ENCODE assay signal across 16 cellular contexts in the genomic region with DNA sequence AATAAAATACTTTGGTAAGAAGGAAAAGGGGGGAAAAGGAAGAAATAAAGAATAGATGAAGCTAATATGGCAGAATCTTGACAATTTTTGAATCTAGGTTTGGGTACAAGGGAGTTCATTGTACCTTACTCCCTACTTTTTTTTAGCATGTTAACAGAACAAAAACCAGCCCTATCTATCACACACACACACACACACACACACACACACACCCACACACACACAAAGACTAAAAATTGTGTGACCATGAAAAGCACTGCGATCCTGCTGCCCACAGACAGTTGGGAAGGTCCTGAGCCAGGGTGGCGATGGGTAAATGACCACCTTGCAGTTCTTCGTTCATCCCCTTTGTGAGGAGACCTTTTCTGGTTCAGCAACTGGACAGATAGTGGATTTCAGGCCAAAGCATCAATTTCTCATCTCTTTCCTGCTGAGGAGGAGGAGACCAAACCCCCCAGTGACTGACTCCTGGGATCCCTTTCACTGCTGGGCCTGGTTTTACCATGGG.
DNase-seq lines count a peak whose midpoint lies in the region; ATAC-seq, FAIRE-seq and TF ChIP-seq lines count a peak whose summit lies in the region.
"Had no signal": no experiment of that assay in that cellular context is flagged by ENCODE, and none has a peak within 500 bp of the region (broad histone marks: within the 10 kb centered on the region; RNA-seq: fewer than 3 reads in every experiment).

No MANE protein-coding gene starts in this region.

- no peaks in the 10 kb centered on the region for H3K27me3 ChIP-seq in SJSA1 (replicated peaks)
- no peaks in the 10 kb centered on the region for H3K27me3 ChIP-seq in foreskin keratinocyte
- no peaks in the 10 kb centered on the region for H3K27me3 ChIP-seq in skeletal muscle satellite cell (ENCODE audit: control insufficient read depth, insufficient read depth, low read length)
- H3K27me3 ChIP-seq: esophagus muscularis mucosa, neural progenitor cell, right lobe of liver had no signal

- no peaks in the 10 kb centered on the region for H3K9me3 ChIP-seq in SJSA1 (replicated peaks)
- H3K9me3 ChIP-seq in skeletal muscle satellite cell (replicated peaks; ENCODE audit: low read length): no peaks in the 10 kb centered on the region
- H3K9me3 ChIP-seq: esophagus muscularis mucosa, right lobe of liver had no signal

- H3K4me3 ChIP-seq in SJSA1 (no peak overlapping the region), skeletal muscle satellite cell (ENCODE audit: low read length) (peak overlapping the region; percentile 37)
- H3K4me3 ChIP-seq: esophagus muscularis mucosa, neural progenitor cell, right lobe of liver had no signal

- peak overlapping the region; percentile 26 for H3K4me2 ChIP-seq in skeletal muscle satellite cell (ENCODE audit: low read length)
- H3K4me2 ChIP-seq: neural progenitor cell had no signal

- TF ChIP-seq CTCF in foreskin keratinocyte (conservative IDR thresholded peaks at IDR 0.05): no peak

- ATAC-seq in foreskin keratinocyte: no peak
- no peak for ATAC-seq in GM19397 (IDR thresholded peaks at IDR 0.05; ENCODE audit: unreplicated experiment)

- no peaks in the 10 kb centered on the region for H3K36me3 ChIP-seq in SJSA1
- peaks cover 2% of the 10 kb centered on the region for H3K36me3 ChIP-seq in skeletal muscle satellite cell (ENCODE audit: insufficient read depth, low read length)
- H3K36me3 ChIP-seq: neural progenitor cell, right lobe of liver had no signal

- DNase-seq in GM19239 (ENCODE audit: insufficient read length, low spot score) (no peak), SJSA1 (ENCODE audit: low read depth in 1 of 2, low spot score in 2 of 2) (no peak), foreskin keratinocyte (no peak), NOMO-1 treated with dmso at 0.1 percent for 144 hours (lab: John Stamatoyannopoulos, UW; ENCODE audit: unreplicated experiment) (no peak), NCI-H510A treated with DMSO at 0.1 percent for 48 hours (lab: John Stamatoyannopoulos, UW) (no peak), SW 1271 (lab: John Stamatoyannopoulos, UW) (no peak)
- DNase-seq: activated CD4-positive, alpha-beta T cell treated with anti-CD3 and anti-CD28 coated beads for 4 hours; activated T-cell treated with anti-CD3 and anti-CD28 coated beads for 4 hours; KG1; NCI-H146; right lobe of liver; stimulated activated naive CD4-positive, alpha-beta T cell had no signal

- peak; percentile 8 for FAIRE-seq in GM19239 (lab: Jason Lieb, UNC)

- peak overlapping the region; percentile 94 for H3K27ac ChIP-seq in SJSA1
- peak overlapping the region; percentile 48 for H3K27ac ChIP-seq in foreskin keratinocyte
- H3K27ac ChIP-seq: neural progenitor cell had no signal

- peak overlapping the region; percentile 80 for H3K9ac ChIP-seq in skeletal muscle satellite cell (ENCODE audit: low read depth, low read length)
- H3K9ac ChIP-seq: neural progenitor cell had no signal

- peaks cover 48% of the 10 kb centered on the region for H3K4me1 ChIP-seq in SJSA1 (replicated peaks)
- peaks cover 28% of the 10 kb centered on the region for H3K4me1 ChIP-seq in foreskin keratinocyte
- H3K4me1 ChIP-seq in skeletal muscle satellite cell (ENCODE audit: control insufficient read depth, insufficient read depth, low read length): peaks cover 48% of the 10 kb centered on the region
